8 cellular contexts compared by ENCODE assay signal in genomic region chr17:4908711-4909496, GRCh38. TPM values are rescaled to one million over a fixed set of nuclear protein-coding genes. Genes with fewer than 3 reads are reported as not detected.
DNase-seq lines count a peak whose midpoint lies in the region; ATAC-seq and TF ChIP-seq lines count a peak whose summit lies in the region.

No MANE protein-coding gene starts in this region.

- TF ChIP-seq RAD21 in liver (IDR thresholded peaks at IDR 0.05): peak; percentile 96 to 97

- peak; percentile 93 for ATAC-seq in CD8-positive, alpha-beta T cell
- ATAC-seq in HG02642 (IDR thresholded peaks at IDR 0.05; ENCODE audit: poor library complexity, unreplicated experiment): peak; percentile 64
- peak; percentile 97 for ATAC-seq in activated CD4-positive, alpha-beta T cell treated with anti-CD3 and anti-CD28 coated beads for 36 hours
- ATAC-seq in HG03354 (IDR thresholded peaks at IDR 0.05; ENCODE audit: poor library complexity, severe bottlenecking, unreplicated experiment): no peak

- 7% methylated on average over 20 of the region's 20 CpGs for WGBS in liver

- no peaks in the 10 kb centered on the region for H3K36me3 Mint-ChIP-seq in CD8-positive, alpha-beta T cell
- no peaks in the 10 kb centered on the region for H3K36me3 Mint-ChIP-seq in activated CD4-positive, alpha-beta T cell treated with anti-CD3 and anti-CD28 coated beads for 36 hours (ENCODE audit: low read depth)

- no peaks in the 10 kb centered on the region for H3K36me3 ChIP-seq in CD8-positive, alpha-beta T cell (ENCODE audit: insufficient read depth, low read length)
- H3K36me3 ChIP-seq in liver (ENCODE audit: control insufficient read depth in 4 of 4, insufficient read depth in 3 of 4, low read depth in 1 of 4, low read length in 3 of 4): no peaks in the 10 kb centered on the region

- H3K27me3 Mint-ChIP-seq in CD8-positive, alpha-beta T cell (ENCODE audit: low read depth): no peaks in the 10 kb centered on the region
- peaks cover 3% of the 10 kb centered on the region for H3K27me3 Mint-ChIP-seq in activated CD4-positive, alpha-beta T cell treated with anti-CD3 and anti-CD28 coated beads for 36 hours

- H3K27ac Mint-ChIP-seq in CD8-positive, alpha-beta T cell: no peak overlapping the region
- no peak overlapping the region for H3K27ac Mint-ChIP-seq in activated CD4-positive, alpha-beta T cell treated with anti-CD3 and anti-CD28 coated beads for 36 hours

- no peak overlapping the region for H3K4me3 Mint-ChIP-seq in CD8-positive, alpha-beta T cell
- no peak overlapping the region for H3K4me3 Mint-ChIP-seq in activated CD4-positive, alpha-beta T cell treated with anti-CD3 and anti-CD28 coated beads for 36 hours

- H3K4me1 Mint-ChIP-seq in CD8-positive, alpha-beta T cell (ENCODE audit: low read depth): peaks cover 3% of the 10 kb centered on the region
- H3K4me1 Mint-ChIP-seq in activated CD4-positive, alpha-beta T cell treated with anti-CD3 and anti-CD28 coated beads for 36 hours: no peaks in the 10 kb centered on the region

- H3K27ac ChIP-seq in CD8-positive, alpha-beta T cell (ENCODE audit: low read depth, low read length): no peak overlapping the region
- H3K27ac ChIP-seq in coronary artery: peak overlapping the region in 1 of 2 donors; percentile 58
- H3K27ac ChIP-seq in liver (ENCODE audit: low read depth in 1 of 2, low read length in 2 of 2): peak overlapping the region; percentile 35 to 39

- no peaks in the 10 kb centered on the region for H3K9me3 ChIP-seq in CD8-positive, alpha-beta T cell (ENCODE audit: low read length)
- H3K9me3 ChIP-seq in liver (ENCODE audit: control insufficient read depth in 4 of 4, low read length in 3 of 4): no peaks in the 10 kb centered on the region

- H3K27me3 ChIP-seq in CD8-positive, alpha-beta T cell (ENCODE audit: insufficient read depth, low read length): no peaks in the 10 kb centered on the region
- H3K27me3 ChIP-seq in liver (ENCODE audit: control insufficient read depth in 4 of 4, insufficient read depth in 4 of 4, low read length in 3 of 4): no peaks in the 10 kb centered on the region

- DNase-seq in CD8-positive, alpha-beta T cell: peak; percentile 52 to 84 (median 72)
- DNase-seq in NCI-H524 treated with DMSO at 0.1 percent for 48 hours (lab: John Stamatoyannopoulos, UW) (peak; percentile 34), coronary artery (ENCODE audit: low spot score) (peak; percentile 92)
- peak; percentile 86 for DNase-seq in activated CD4-positive, alpha-beta T cell treated with anti-CD3 and anti-CD28 coated beads for 36 hours
- peak; percentile 79 for DNase-seq in stimulated activated CD4-positive, alpha-beta T cell treated with anti-CD3 and anti-CD28 coated beads, Interleukin-1b, Interleukin-23, amount 100 ng/mL, for 48 hours

- POLR2A ChIA-PET in CD8-positive, alpha-beta T cell (lab: Charles Lee): interaction anchor here (0.7 to 2.0 kb wide), 12 partner anchors 9 to 107 kb away, joined by 3 to 14 read pairs (median 4); partner anchors contain the start of genes C17orf107, CAMTA2, PFN1 and RNF167
- POLR2A ChIA-PET in activated CD4-positive, alpha-beta T cell treated with anti-CD3 and anti-CD28 coated beads for 36 hours (lab: Charles Lee): interaction anchor here (0.5 to 0.6 kb wide), 3 partner anchors 83 to 406 kb away, joined by 3 to 4 read pairs (median 3); no protein-coding TSS in a partner anchor

- H3K4me3 ChIP-seq in CD8-positive, alpha-beta T cell (ENCODE audit: low read depth, low read length): no peak overlapping the region
- H3K4me3 ChIP-seq in coronary artery (peak overlapping the region; percentile 21), liver (ENCODE audit: low read depth in 1 of 3, low read length in 3 of 3) (no peak overlapping the region)

- H3K9ac ChIP-seq in liver (ENCODE audit: low read depth in 1 of 2, low read length in 2 of 2): peak overlapping the region in 1 of 2 donors; percentile 15

- peaks cover 17% of the 10 kb centered on the region for H3K4me1 ChIP-seq in CD8-positive, alpha-beta T cell (ENCODE audit: insufficient read depth, low read length)
- H3K4me1 ChIP-seq in liver (ENCODE audit: control insufficient read depth in 4 of 4, insufficient read depth in 4 of 4, low read length in 3 of 4): peaks cover 5 to 24% (median 16%) of the 10 kb centered on the region in 4 donors

- H3K9me3 Mint-ChIP-seq in CD8-positive, alpha-beta T cell: no peaks in the 10 kb centered on the region
- H3K9me3 Mint-ChIP-seq in activated CD4-positive, alpha-beta T cell treated with anti-CD3 and anti-CD28 coated beads for 36 hours (ENCODE audit: low read depth): no peaks in the 10 kb centered on the region

- peak; percentile 66 for TF ChIP-seq CTCF in CD8-positive, alpha-beta T cell (IDR thresholded peaks at IDR 0.05)
- peak; percentile 58 for TF ChIP-seq CTCF in coronary artery (IDR thresholded peaks at IDR 0.05)
- peak; percentile 98 for TF ChIP-seq CTCF in liver (IDR thresholded peaks at IDR 0.05; ENCODE audit: low read depth, low read length, missing input control)

- CTCF ChIA-PET in CD8-positive, alpha-beta T cell (lab: Charles Lee): interaction anchor here (0.6 to 2.6 kb wide), 35 partner anchors 8 to 202 kb away, joined by 3 to 30 read pairs (median 4); partner anchors contain the start of genes C17orf107, CAMTA2, ENO3 and RNF167
- CTCF ChIA-PET in activated CD4-positive, alpha-beta T cell treated with anti-CD3 and anti-CD28 coated beads for 36 hours (lab: Charles Lee): interaction anchor here (0.6 to 2.0 kb wide), 24 partner anchors 9 to 342 kb away, joined by 3 to 10 read pairs (median 3); partner anchors contain the start of genes C17orf107, ENO3, RNF167 and SLC25A11

- intact Hi-C loops in CD8-positive, alpha-beta T cell (cut with DNase I, micrococcal nuclease): loop anchor here (1.0 to 2.0 kb wide), 8 partner anchors 24 to 153 kb away; partner anchors contain the start of genes CAMTA2 (in 2 of the 2), SPAG7 (in 2 of the 2), RNF167 (in 1 of the 2) and SLC25A11 (in 1 of the 2)
- intact Hi-C loops in activated CD4-positive, alpha-beta T cell treated with anti-CD3 and anti-CD28 coated beads for 36 hours (cut with DNase I, micrococcal nuclease): loop anchor here (1.0 to 5.0 kb wide), 7 partner anchors 25 to 153 kb away; partner anchors contain the start of genes CAMTA2 (in 1 of the 2), INCA1 (in 1 of the 2), KIF1C (in 1 of the 2) and RNF167 (in 1 of the 2)

TF ChIP-seq in liver, 16 proteins besides CTCF, POLR2A, EP300 and RAD21 (continues in another document):
- TF ChIP-seq REST (IDR thresholded peaks at IDR 0.05): peak; percentile 65
- TF ChIP-seq NR2F2 (IDR thresholded peaks at IDR 0.05): peak; percentile 80
- peak; percentile 28 for TF ChIP-seq FOXA1 (IDR thresholded peaks at IDR 0.05)
- TF ChIP-seq FOXA2 (IDR thresholded peaks at IDR 0.05): peak; percentile 53
- peak; percentile 79 for TF ChIP-seq YY1 (IDR thresholded peaks at IDR 0.05)
- TF ChIP-seq, protein P1, sequence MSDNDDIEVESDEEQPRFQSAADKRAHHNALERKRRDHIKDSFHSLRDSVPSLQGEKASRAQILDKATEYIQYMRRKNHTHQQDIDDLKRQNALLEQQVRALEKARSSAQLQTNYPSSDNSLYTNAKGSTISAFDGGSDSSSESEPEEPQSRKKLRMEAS (IDR thresholded peaks at IDR 0.05): peak; percentile 55
- peak; percentile 75 for TF ChIP-seq SP1 (IDR thresholded peaks at IDR 0.05)
- TF ChIP-seq, protein P2, sequence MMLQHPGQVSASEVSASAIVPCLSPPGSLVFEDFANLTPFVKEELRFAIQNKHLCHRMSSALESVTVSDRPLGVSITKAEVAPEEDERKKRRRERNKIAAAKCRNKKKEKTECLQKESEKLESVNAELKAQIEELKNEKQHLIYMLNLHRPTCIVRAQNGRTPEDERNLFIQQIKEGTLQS (IDR thresholded peaks at IDR 0.05): no peak

RNA-seq across cellular contexts. Expression of gene CHRNE, which starts 6.0 kb away (rescaled TPM):
- 1 to 10 TPM; 5.5 to 6.1 TPM for total RNA-seq in CD8-positive, alpha-beta T cell
- under 1 TPM; 0.59 to 0.84 TPM for total RNA-seq in activated CD4-positive, alpha-beta T cell treated with anti-CD3 and anti-CD28 coated beads for 36 hours
- total RNA-seq in liver: under 1 TPM; 0.19 to 0.84 TPM
- 1 to 10 TPM in 1 of 2 donors, under 1 TPM in 1; 0.47 to 3.1 TPM for polyA plus RNA-seq in liver

RNA-seq across cellular contexts. Expression of gene C17orf107, which starts 9.6 kb away (rescaled TPM):
- 10 to 100 TPM; 29.4 to 33.8 TPM for total RNA-seq in CD8-positive, alpha-beta T cell
- total RNA-seq in activated CD4-positive, alpha-beta T cell treated with anti-CD3 and anti-CD28 coated beads for 36 hours: 1 to 10 TPM; 2.6 to 2.8 TPM
- total RNA-seq in liver: 1 to 10 TPM; 1.1 to 2.3 TPM
- 1 to 10 TPM in 1 of 2 donors, under 1 TPM in 1; 0.19 to 5.9 TPM for polyA plus RNA-seq in liver

RNA-seq across cellular contexts. Expression of gene GP1BA, which starts 23.2 kb away (rescaled TPM):
- not detected for total RNA-seq in CD8-positive, alpha-beta T cell
- total RNA-seq in activated CD4-positive, alpha-beta T cell treated with anti-CD3 and anti-CD28 coated beads for 36 hours: not detected
- 1 to 10 TPM in 1 of 2 donors, not detected in 1; 2.3 TPM for total RNA-seq in liver
- polyA plus RNA-seq in liver: under 1 TPM; 0.03 to 0.18 TPM

RNA-seq across cellular contexts. Expression of gene SLC25A11, which starts 30.9 kb away (rescaled TPM):
- 10 to 100 TPM; 15.8 to 16.3 TPM for total RNA-seq in CD8-positive, alpha-beta T cell
- 10 to 100 TPM; 74.2 to 77.9 TPM for total RNA-seq in activated CD4-positive, alpha-beta T cell treated with anti-CD3 and anti-CD28 coated beads for 36 hours
- 10 to 100 TPM; 28.5 to 40.7 TPM for total RNA-seq in liver
- polyA plus RNA-seq in liver: 10 to 100 TPM; 51.3 to 54.1 TPM

RNA-seq across cellular contexts. Expression of gene RNF167, which starts 31.2 kb away (rescaled TPM):
- 10 to 100 TPM; 49.3 to 52.2 TPM for total RNA-seq in CD8-positive, alpha-beta T cell
- 100 to 1,000 TPM; 147 to 189 TPM for total RNA-seq in activated CD4-positive, alpha-beta T cell treated with anti-CD3 and anti-CD28 coated beads for 36 hours
- 10 to 100 TPM; 15.9 to 23.4 TPM for total RNA-seq in liver
- polyA plus RNA-seq in liver: 10 to 100 TPM; 25.4 to 72.6 TPM

Comparison
In these comparisons a context has a peak if more than half of its experiments do, and no peak if none do; other contexts are left out.
1. DNase-seq: peak in every context shown above with its lines; median percentile 92 in coronary artery; 86 in activated CD4-positive, alpha-beta T cell treated with anti-CD3 and anti-CD28 coated beads for 36 hours; 79 in stimulated activated CD4-positive, alpha-beta T cell treated with anti-CD3 and anti-CD28 coated beads, Interleukin-1b, Interleukin-23, amount 100 ng/mL, for 48 hours; 72 in CD8-positive, alpha-beta T cell; 34 in NCI-H524 treated with DMSO at 0.1 percent for 48 hours.
2. RNA of gene C17orf107, which starts 9.6 kb away (total RNA-seq): 29.4 to 33.8 TPM in CD8-positive, alpha-beta T cell; 2.6 to 2.8 TPM in activated CD4-positive, alpha-beta T cell treated with anti-CD3 and anti-CD28 coated beads for 36 hours and 1.1 to 2.3 TPM in liver; every median in the first group is over 4 times any median in the second.
3. Peak in every context shown above with its lines, with median percentiles within 50 percentile points of each other: CTCF ChIP-seq.